ENCODE assay signal across 1 cellular context in the genomic region with DNA sequence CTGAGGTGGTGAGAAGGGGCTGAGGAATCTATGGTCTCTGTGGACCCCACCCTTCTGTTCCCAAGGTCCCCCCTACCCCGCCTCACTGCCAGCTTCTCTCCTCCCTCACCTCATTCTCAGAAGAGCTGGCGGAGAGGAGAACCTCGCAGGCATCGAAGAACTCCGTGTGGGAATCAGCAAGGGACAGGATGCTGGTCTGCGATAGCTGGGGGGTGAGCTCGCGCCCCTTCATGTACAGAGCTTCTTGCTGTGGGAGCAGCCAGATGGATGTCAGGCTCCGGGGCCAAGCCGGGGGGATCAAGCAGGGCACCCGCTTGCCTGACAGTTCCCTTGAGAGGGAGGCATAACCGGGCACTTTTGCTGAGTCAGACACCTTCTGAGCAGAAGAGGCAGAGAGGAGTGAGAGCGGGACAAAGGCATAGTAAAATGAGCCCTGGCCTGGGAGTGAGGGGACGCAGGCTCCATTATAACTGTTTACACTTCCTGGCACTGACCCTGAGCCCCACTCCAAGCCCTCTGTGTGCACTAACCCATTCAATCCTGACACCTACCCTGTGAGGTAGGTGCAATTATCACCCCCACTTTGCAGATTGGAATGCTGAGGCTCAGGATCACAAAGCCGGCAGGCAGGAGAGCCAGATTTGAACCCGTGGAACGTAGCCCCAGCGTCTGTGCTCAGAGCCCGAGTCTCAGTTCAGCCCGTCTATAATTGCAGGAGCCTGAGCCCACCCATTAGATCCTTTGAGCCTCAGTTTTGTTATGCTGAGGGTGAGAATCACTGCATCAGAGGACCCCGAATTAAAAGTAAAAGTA.
A peak's percentile ranks its signal among the peaks of the same experiment; 100 is the strongest.
TF ChIP-seq lines count a peak whose summit lies in the region.

No MANE protein-coding gene starts in this region.

TF ChIP-seq in IMR-90, 13 proteins besides CTCF, POLR2A, EP300 and RAD21:
- TF ChIP-seq, protein P1, sequence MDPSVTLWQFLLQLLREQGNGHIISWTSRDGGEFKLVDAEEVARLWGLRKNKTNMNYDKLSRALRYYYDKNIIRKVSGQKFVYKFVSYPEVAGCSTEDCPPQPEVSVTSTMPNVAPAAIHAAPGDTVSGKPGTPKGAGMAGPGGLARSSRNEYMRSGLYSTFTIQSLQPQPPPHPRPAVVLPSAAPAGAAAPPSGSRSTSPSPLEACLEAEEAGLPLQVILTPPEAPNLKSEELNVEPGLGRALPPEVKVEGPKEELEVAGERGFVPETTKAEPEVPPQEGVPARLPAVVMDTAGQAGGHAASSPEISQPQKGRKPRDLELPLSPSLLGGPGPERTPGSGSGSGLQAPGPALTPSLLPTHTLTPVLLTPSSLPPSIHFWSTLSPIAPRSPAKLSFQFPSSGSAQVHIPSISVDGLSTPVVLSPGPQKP (IDR thresholded peaks at IDR 0.05; ENCODE audit: borderline replicate concordance, low read depth, low read length) = no peak
- TF ChIP-seq MXI1 (IDR thresholded peaks at IDR 0.05; ENCODE audit: borderline replicate concordance, low read depth, low read length) (no peak), BHLHE40 (IDR thresholded peaks at IDR 0.05; ENCODE audit: low read depth, low read length) (no peak), MAFK (IDR thresholded peaks at IDR 0.05; ENCODE audit: low read depth, low read length) (peak; percentile 53), FOS (IDR thresholded peaks at IDR 0.05; ENCODE audit: low read depth, low read length) (no peak), MAZ (IDR thresholded peaks at IDR 0.05; ENCODE audit: borderline replicate concordance, low read depth, low read length) (no peak)
- TF ChIP-seq, protein P2, sequence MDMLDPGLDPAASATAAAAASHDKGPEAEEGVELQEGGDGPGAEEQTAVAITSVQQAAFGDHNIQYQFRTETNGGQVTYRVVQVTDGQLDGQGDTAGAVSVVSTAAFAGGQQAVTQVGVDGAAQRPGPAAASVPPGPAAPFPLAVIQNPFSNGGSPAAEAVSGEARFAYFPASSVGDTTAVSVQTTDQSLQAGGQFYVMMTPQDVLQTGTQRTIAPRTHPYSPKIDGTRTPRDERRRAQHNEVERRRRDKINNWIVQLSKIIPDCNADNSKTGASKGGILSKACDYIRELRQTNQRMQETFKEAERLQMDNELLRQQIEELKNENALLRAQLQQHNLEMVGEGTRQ (IDR thresholded peaks at IDR 0.05; ENCODE audit: low read depth, low read length) = no peak
